Comparison of ENCODE assay signal across 1 cellular context in the genomic region with DNA sequence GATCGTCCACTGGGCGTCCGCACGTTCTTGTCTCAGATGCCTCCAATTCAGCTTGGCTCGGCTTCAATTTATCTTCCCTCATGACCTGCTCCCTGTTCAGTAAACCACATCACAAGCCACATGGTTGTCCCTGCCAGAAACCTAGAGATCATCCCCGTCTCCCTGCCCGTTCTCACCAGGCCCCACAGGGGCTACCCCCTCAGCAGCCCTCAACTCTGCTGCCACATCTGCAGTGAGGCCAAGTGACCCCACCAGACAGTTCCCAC.
TF ChIP-seq lines count a peak whose summit lies in the region.

No MANE protein-coding gene starts in this region.

TF ChIP-seq in WTC11, 78 proteins besides CTCF, POLR2A, EP300 and RAD21:
- TF ChIP-seq HMGXB4 (CRISPR knock-in tag; IDR thresholded peaks at IDR 0.05) = no peak
- TF ChIP-seq SMAD4 (CRISPR knock-in tag; IDR thresholded peaks at IDR 0.05) = no peak
- TF ChIP-seq FOXJ3 (CRISPR knock-in tag; IDR thresholded peaks at IDR 0.05; ENCODE audit: borderline replicate concordance) = no peak
- no peak for TF ChIP-seq ZNF263 (CRISPR knock-in tag; IDR thresholded peaks at IDR 0.05; ENCODE audit: low read depth)
- TF ChIP-seq HMGA2 (CRISPR knock-in tag; IDR thresholded peaks at IDR 0.05) = no peak
